9 cellular contexts compared by ENCODE assay signal in the genomic region with DNA sequence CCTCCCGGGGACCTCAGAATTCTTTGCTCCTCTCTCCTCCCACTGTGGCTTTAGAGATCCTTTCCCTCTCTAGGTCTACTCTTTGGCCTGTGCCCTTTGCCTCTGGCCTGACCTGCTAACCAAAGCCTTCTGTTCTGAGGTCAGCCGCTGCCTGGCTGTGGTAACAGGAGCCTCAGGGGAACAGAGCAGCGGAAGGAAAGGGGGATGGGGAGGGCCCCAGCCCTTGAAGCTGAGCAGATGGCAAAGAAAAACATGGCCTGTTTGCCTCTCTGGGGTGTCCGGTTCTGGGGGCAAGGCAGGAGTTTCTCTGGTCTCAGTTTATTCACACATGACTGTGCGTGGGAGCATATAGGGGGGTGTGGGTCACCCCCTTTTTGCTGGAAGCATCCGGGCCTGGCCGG. TPM values are rescaled to one million over a fixed set of nuclear protein-coding genes. Genes with fewer than 3 reads are reported as not detected.
A peak's percentile ranks its signal among the peaks of the same experiment; 100 is the strongest.
DNase-seq lines count a peak whose midpoint lies in the region; ATAC-seq, FAIRE-seq and TF ChIP-seq lines count a peak whose summit lies in the region.
"Had no signal": no experiment of that assay in that cellular context is flagged by ENCODE, and none has a peak within 500 bp of the region (broad histone marks: within the 10 kb centered on the region; RNA-seq: fewer than 3 reads in every experiment).

No MANE protein-coding gene starts in this region.

- TF ChIP-seq EP300 in HepG2 (IDR thresholded peaks at IDR 0.05; ENCODE audit: low read depth in 2 of 2, low read length in 2 of 2) (peak in 1 of 2 experiments; percentile 82; a peak in 2 of 4 replicates), HepG2 (CRISPR knock-in tag; IDR thresholded peaks at IDR 0.05; ENCODE audit: borderline replicate concordance) (peak; percentile 85)

- peak; percentile 75 for FAIRE-seq in HepG2 (lab: Jason Lieb, UNC)

- peaks cover 60% of the 10 kb centered on the region for H3K4me1 ChIP-seq in HepG2 (ENCODE audit: insufficient read depth, low read length)

- peak overlapping the region; percentile 49 for H3K9ac ChIP-seq in HepG2 (ENCODE audit: insufficient read depth, low read depth, low read length)

- H3K36me3 Mint-ChIP-seq in activated CD8-positive, alpha-beta memory T cell treated with anti-CD3 and anti-CD28 coated beads, Interleukin-2, amount 10 ng/mL, durations not matched to agents 7 days and 5 days, result no peaks in the 10 kb centered on the region

- no peak overlapping the region for H3K4me3 Mint-ChIP-seq in activated CD8-positive, alpha-beta memory T cell treated with anti-CD3 and anti-CD28 coated beads, Interleukin-2, amount 10 ng/mL, durations not matched to agents 7 days and 5 days

- BruUV-seq in HepG2 (replicated peaks; lab: Mats Ljungman, UMichigan), result no TSS peak

- no peaks in the 10 kb centered on the region for H3K36me3 ChIP-seq in HepG2 (replicated peaks in 1 of 2; ENCODE audit: control insufficient read depth in 1 of 2, insufficient read depth in 2 of 2, low read length in 2 of 2)

- ATAC-seq in GM21381 (IDR thresholded peaks at IDR 0.05; ENCODE audit: unreplicated experiment) (peak; percentile 90), HepG2 (peak; percentile 88)
- peak; percentile 88 for ATAC-seq in activated CD8-positive, alpha-beta memory T cell treated with anti-CD3 and anti-CD28 coated beads, Interleukin-2, amount 10 ng/mL, durations not matched to agents 7 days and 5 days

- no peaks in the 10 kb centered on the region for H4K20me1 ChIP-seq in HepG2 (ENCODE audit: insufficient read depth, low read length)

- CTCF ChIA-PET in activated CD8-positive, alpha-beta memory T cell treated with anti-CD3 and anti-CD28 coated beads, Interleukin-2, amount 10 ng/mL, durations not matched to agents 7 days and 5 days (lab: Charles Lee), result interaction anchor here (1.4 to 2.2 kb wide), 4 partner anchors 18 to 76 kb away, joined by 3 to 10 read pairs (median 7); no protein-coding TSS in a partner anchor
- CTCF ChIA-PET in HepG2 (lab: Yijun Ruan, JAX; ENCODE audit: low intra/inter-chr PET ratio, low total read pairs), result no interaction called here

- H3K27me3 Mint-ChIP-seq in activated CD8-positive, alpha-beta memory T cell treated with anti-CD3 and anti-CD28 coated beads, Interleukin-2, amount 10 ng/mL, durations not matched to agents 7 days and 5 days, result peaks cover 20% of the 10 kb centered on the region

- TF ChIP-seq RAD21 in HepG2 (CRISPR knock-in tag; IDR thresholded peaks at IDR 0.05), result no peak

- H3K4me2 ChIP-seq in HepG2 (ENCODE audit: low read depth, low read length), result peak overlapping the region; percentile 50

- TF ChIP-seq CTCF in HepG2 (CRISPR knock-in tag; IDR thresholded peaks at IDR 0.05), result peak; percentile 31; the same call in 1 of the 2 replicates

- no peaks in the 10 kb centered on the region for H3K27me3 ChIP-seq in HepG2 (ENCODE audit: control insufficient read depth in 1 of 2, insufficient read depth in 2 of 2, low read length in 2 of 2)

- POLR2A ChIA-PET in HepG2 (lab: Yijun Ruan, JAX), result no interaction called here

- H3K79me2 ChIP-seq in HepG2 (ENCODE audit: insufficient read depth, low read length), result no peaks in the 10 kb centered on the region

- 0% methylated on average over 5 of the region's 7 CpGs for WGBS in HepG2 (ENCODE audit: low lambda C conversion rate)

- no peaks in the 10 kb centered on the region for H3K9me3 Mint-ChIP-seq in activated CD8-positive, alpha-beta memory T cell treated with anti-CD3 and anti-CD28 coated beads, Interleukin-2, amount 10 ng/mL, durations not matched to agents 7 days and 5 days (ENCODE audit: low read depth)

- peak overlapping the region; percentile 78 for H3K27ac ChIP-seq in HepG2 (ENCODE audit: extremely low read length, insufficient read depth, low read length)

- no peak for TF ChIP-seq POLR2A in HepG2 (IDR thresholded peaks at IDR 0.05; ENCODE audit: insufficient read depth in 1 of 2, low read depth in 2 of 2, low read length in 2 of 2)

- in situ Hi-C loops in HepG2 (cut with HindIII; ENCODE audit: extremely low pct_ligation_motif_present, low pct_unique_long_range_greater_than_20kb), result no loop called here

- H2AFZ ChIP-seq in HepG2 (ENCODE audit: low read length), result no peak overlapping the region

- H3K4me3 ChIP-seq in HepG2 (replicated peaks in 1 of 3; ENCODE audit: insufficient read depth in 1 of 3, low read depth in 2 of 3, low read length in 3 of 3), result peak overlapping the region in 1 of 3 experiments; percentile 38; a peak in 2 of 6 replicates

- H3K9me3 ChIP-seq in HepG2 (ENCODE audit: low read length), result no peaks in the 10 kb centered on the region

- H3K27ac Mint-ChIP-seq in activated CD8-positive, alpha-beta memory T cell treated with anti-CD3 and anti-CD28 coated beads, Interleukin-2, amount 10 ng/mL, durations not matched to agents 7 days and 5 days, result peak overlapping the region; percentile 71

- intact Hi-C loops in HepG2 (cut with micrococcal nuclease; ENCODE audit: unreplicated experiment), result loop anchor here (10.0 kb wide), 1 partner anchor 66 kb away; a partner anchor contains a TSS

- peaks cover 25% of the 10 kb centered on the region for H3K4me1 Mint-ChIP-seq in activated CD8-positive, alpha-beta memory T cell treated with anti-CD3 and anti-CD28 coated beads, Interleukin-2, amount 10 ng/mL, durations not matched to agents 7 days and 5 days

- DNase-seq in GDM1 (lab: John Stamatoyannopoulos, UW), result peak; percentile 78
- DNase-seq in HuH-7 (ENCODE audit: low spot score), result peak; percentile 81
- peak; percentile 81 for DNase-seq in activated CD8-positive, alpha-beta memory T cell treated with anti-CD3 and anti-CD28 coated beads, Interleukin-2, amount 10 ng/mL, durations not matched to agents 7 days and 5 days
- DNase-seq in HepG2 (ENCODE audit: low spot score), result peak; percentile 91
- DNase-seq in DMS114 treated with DMSO at 0.1 percent for 48 hours (lab: John Stamatoyannopoulos, UW; ENCODE audit: unreplicated experiment), result no peak
- no peak for DNase-seq in NCI-H2081 treated with DMSO at 0.1 percent for 48 hours (lab: John Stamatoyannopoulos, UW)
- DNase-seq in C1 segment of cervical spinal cord (lab: John Stamatoyannopoulos, UW), result no peak

TF ChIP-seq in HepG2, 621 proteins besides CTCF, POLR2A, EP300 and RAD21 (continues in another document):
- TF ChIP-seq ZBTB8A (CRISPR knock-in tag; IDR thresholded peaks at IDR 0.05; ENCODE audit: borderline replicate concordance, low read depth) (no peak), ZC3H4 (CRISPR knock-in tag; IDR thresholded peaks at IDR 0.05; ENCODE audit: borderline replicate concordance) (no peak), CBX2 (IDR thresholded peaks at IDR 0.05; ENCODE audit: low read depth, low read length) (no peak), CBX2 (CRISPR knock-in tag; IDR thresholded peaks at IDR 0.05; ENCODE audit: low read depth) (no peak), FOXC1 (CRISPR knock-in tag; IDR thresholded peaks at IDR 0.05; ENCODE audit: borderline replicate concordance) (no peak), TBP (CRISPR knock-in tag; IDR thresholded peaks at IDR 0.05) (no peak), PHF8 (CRISPR knock-in tag; IDR thresholded peaks at IDR 0.05) (peak; percentile 42), U2AF2 (IDR thresholded peaks at IDR 0.05; ENCODE audit: low read depth, low read length) (no peak), ZNF124 (CRISPR knock-in tag; IDR thresholded peaks at IDR 0.05) (peak; percentile 76; the same call in 1 of the 2 replicates), AKAP8 (CRISPR knock-in tag; IDR thresholded peaks at IDR 0.05) (peak; percentile 41; the same call in 1 of the 2 replicates), NFKBIZ (CRISPR knock-in tag; IDR thresholded peaks at IDR 0.05) (no peak), SIN3A (IDR thresholded peaks at IDR 0.05; ENCODE audit: borderline replicate concordance, low read depth, low read length) (no peak)
- TF ChIP-seq, protein P1, sequence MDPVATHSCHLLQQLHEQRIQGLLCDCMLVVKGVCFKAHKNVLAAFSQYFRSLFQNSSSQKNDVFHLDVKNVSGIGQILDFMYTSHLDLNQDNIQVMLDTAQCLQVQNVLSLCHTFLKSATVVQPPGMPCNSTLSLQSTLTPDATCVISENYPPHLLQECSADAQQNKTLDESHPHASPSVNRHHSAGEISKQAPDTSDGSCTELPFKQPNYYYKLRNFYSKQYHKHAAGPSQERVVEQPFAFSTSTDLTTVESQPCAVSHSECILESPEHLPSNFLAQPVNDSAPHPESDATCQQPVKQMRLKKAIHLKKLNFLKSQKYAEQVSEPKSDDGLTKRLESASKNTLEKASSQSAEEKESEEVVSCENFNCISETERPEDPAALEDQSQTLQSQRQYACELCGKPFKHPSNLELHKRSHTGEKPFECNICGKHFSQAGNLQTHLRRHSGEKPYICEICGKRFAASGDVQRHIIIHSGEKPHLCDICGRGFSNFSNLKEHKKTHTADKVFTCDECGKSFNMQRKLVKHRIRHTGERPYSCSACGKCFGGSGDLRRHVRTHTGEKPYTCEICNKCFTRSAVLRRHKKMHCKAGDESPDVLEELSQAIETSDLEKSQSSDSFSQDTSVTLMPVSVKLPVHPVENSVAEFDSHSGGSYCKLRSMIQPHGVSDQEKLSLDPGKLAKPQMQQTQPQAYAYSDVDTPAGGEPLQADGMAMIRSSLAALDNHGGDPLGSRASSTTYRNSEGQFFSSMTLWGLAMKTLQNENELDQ (CRISPR knock-in tag; IDR thresholded peaks at IDR 0.05; ENCODE audit: borderline replicate concordance), result no peak

RNA-seq across cellular contexts. Expression of a gene that starts 28.2 kb away (rescaled TPM):
- not detected for total RNA-seq in activated CD8-positive, alpha-beta memory T cell treated with anti-CD3 and anti-CD28 coated beads, Interleukin-2, amount 10 ng/mL, durations not matched to agents 7 days and 5 days
- total RNA-seq in HepG2 (2016; rRNA removed; fragmentation: Illumina TruSeq; extraction: Trizol), result 3.9 and 9.2 TPM in 2 replicates
- 0.62 and 0.81 TPM in 2 replicates for total RNA-seq in HepG2 (2016; cell fraction: cytosol; rRNA removed; fragmentation: Illumina TruSeq; extraction: Trizol; ENCODE audit: low read depth)
- total RNA-seq in HepG2 (2016; cell fraction: insoluble cytoplasmic fraction; rRNA removed; fragmentation: Illumina TruSeq; extraction: Trizol), result 3.5 and 9.3 TPM in 2 replicates
- total RNA-seq in HepG2 (2016; cell fraction: membrane; rRNA removed; fragmentation: Illumina TruSeq; extraction: Trizol), result 1.7 and 2.1 TPM in 2 replicates
- total RNA-seq in HepG2 (2016; cell fraction: nucleus; rRNA removed; fragmentation: Illumina TruSeq; extraction: Trizol), result 8.2 and 9.3 TPM in 2 replicates
- 6.8 and 7.8 TPM in 2 replicates for polyA plus RNA-seq in HepG2 (2011; rRNA removed)
- 5.6 and 9.2 TPM in 2 replicates for polyA plus RNA-seq in HepG2 (2011; cell fraction: cytosol; rRNA removed)
- polyA plus RNA-seq in HepG2 (2011; cell fraction: nucleus; rRNA removed), result 13.0 and 14.5 TPM in 2 replicates
- polyA plus RNA-seq in HepG2 (2012), result 2.6 and 3.4 TPM in 2 replicates
- polyA plus RNA-seq in HepG2 (2016; cell fraction: cytosol; fragmentation: Illumina TruSeq; extraction: Trizol; ENCODE audit: low read depth), result 0.67 and 0.85 TPM in 2 replicates
- polyA plus RNA-seq in HepG2 (2016; cell fraction: insoluble cytoplasmic fraction; fragmentation: Illumina TruSeq; extraction: Trizol; ENCODE audit: low read depth), result 3.9 and 4.7 TPM in 2 replicates
- 1.2 and 1.4 TPM in 2 replicates for polyA plus RNA-seq in HepG2 (2016; cell fraction: membrane; fragmentation: Illumina TruSeq; extraction: Trizol; ENCODE audit: low read depth)
- polyA plus RNA-seq in HepG2 (2016; cell fraction: nucleus; fragmentation: Illumina TruSeq; extraction: Trizol; ENCODE audit: insufficient read depth, low read depth), result 21.1 and 25.2 TPM in 2 replicates
- polyA minus RNA-seq in HepG2 (2011; rRNA and poly(A)+ RNA removed; ENCODE audit: low replicate concordance), result 0.37 and 7.5 TPM in 2 replicates
- polyA minus RNA-seq in HepG2 (2011; cell fraction: cytosol; rRNA and poly(A)+ RNA removed), result 2.8 and 4.2 TPM in 2 replicates
- polyA minus RNA-seq in HepG2 (2011; cell fraction: nucleus; rRNA and poly(A)+ RNA removed), result 1.2 and 1.5 TPM in 2 replicates
- total RNA-seq: epithelial cell of proximal tubule had no signal

Comparison
In these comparisons a context has a peak if more than half of its experiments do, and no peak if none do; other contexts are left out.
1. DNase-seq: peak in GDM1 (single experiment), HuH-7 (single experiment), activated CD8-positive, alpha-beta memory T cell treated with anti-CD3 and anti-CD28 coated beads, Interleukin-2, amount 10 ng/mL, durations not matched to agents 7 days and 5 days (single experiment) and HepG2 (single experiment); none in DMS114 treated with DMSO at 0.1 percent for 48 hours (single experiment), NCI-H2081 treated with DMSO at 0.1 percent for 48 hours (single experiment) and C1 segment of cervical spinal cord (0 of 14).
2. Peak in every context shown above with its lines, with median percentiles within 50 percentile points of each other: ATAC-seq.